In the genomic region with DNA sequence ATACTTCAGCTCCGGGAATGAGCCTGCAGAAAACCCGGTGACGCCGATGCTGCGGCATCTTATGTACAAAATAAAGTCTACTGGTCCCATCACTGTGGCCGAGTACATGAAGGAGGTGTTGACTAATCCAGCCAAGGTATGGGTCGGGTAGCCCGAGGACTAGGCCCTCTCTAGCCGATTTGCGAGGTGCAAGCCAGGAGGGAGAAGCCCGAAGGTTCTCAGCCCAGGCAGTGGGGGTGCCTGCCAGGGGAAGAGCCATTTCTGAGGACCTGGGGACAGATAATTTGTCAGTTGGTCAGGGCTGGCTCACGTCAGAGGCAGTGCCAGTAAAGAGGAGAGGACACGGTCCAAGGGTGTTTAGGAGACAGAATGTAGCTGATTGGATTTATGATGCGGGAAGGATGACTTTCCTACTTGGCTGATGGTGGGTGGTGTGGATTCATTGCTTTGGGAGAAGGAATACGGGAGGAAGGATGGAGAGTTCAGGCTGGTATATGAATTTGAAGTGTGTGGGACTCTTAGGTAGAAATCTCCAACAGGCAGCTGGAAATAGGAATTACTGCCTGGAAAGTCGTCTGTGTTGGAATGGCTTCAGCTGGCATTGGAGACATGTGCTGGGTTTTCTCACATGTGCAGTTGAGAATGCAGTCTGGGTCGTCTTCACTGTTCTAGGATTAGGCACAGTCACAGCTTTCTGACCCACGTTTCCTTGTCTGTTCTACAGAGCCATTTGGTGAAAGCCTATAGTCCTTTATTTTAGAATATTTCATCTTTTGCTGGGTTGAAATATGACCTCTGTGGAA, we compare ENCODE assay signal across 8 cellular contexts. TPM values are rescaled to one million over a fixed set of nuclear protein-coding genes. Genes with fewer than 3 reads are reported as not detected.
DNase-seq lines count a peak whose midpoint lies in the region; ATAC-seq and TF ChIP-seq lines count a peak whose summit lies in the region.

No MANE protein-coding gene starts in this region.

- H3K9me3 Mint-ChIP-seq in CD4-positive, CD25-positive, alpha-beta regulatory T cell = no peaks in the 10 kb centered on the region
- no peaks in the 10 kb centered on the region for H3K9me3 Mint-ChIP-seq in T-helper 2 cell treated with Interferon-gamma antibody and Interleukin-4, amounts not matched to agents 5 μg/mL and 100 μg/mL, for 36 hours

- H3K27ac ChIP-seq in CD4-positive, CD25-positive, alpha-beta regulatory T cell (ENCODE audit: insufficient read depth, low read length, poor library complexity, severe bottlenecking) = peak overlapping the region; percentile 92
- H3K27ac ChIP-seq in SK-N-MC = no peak overlapping the region
- peak overlapping the region; percentile 95 for H3K27ac ChIP-seq in neutrophil

- H3K9me3 ChIP-seq in CD4-positive, CD25-positive, alpha-beta regulatory T cell (ENCODE audit: control insufficient read depth in 2 of 2, low read length in 2 of 2) = no peaks in the 10 kb centered on the region
- H3K9me3 ChIP-seq in SK-N-MC (ENCODE audit: low read depth, low read length) (no peaks in the 10 kb centered on the region), neutrophil (no peaks in the 10 kb centered on the region)

- no peak for TF ChIP-seq CTCF in neutrophil (IDR thresholded peaks at IDR 0.05)

- no peaks in the 10 kb centered on the region for H3K27me3 Mint-ChIP-seq in CD4-positive, CD25-positive, alpha-beta regulatory T cell
- no peaks in the 10 kb centered on the region for H3K27me3 Mint-ChIP-seq in T-helper 2 cell treated with Interferon-gamma antibody and Interleukin-4, amounts not matched to agents 5 μg/mL and 100 μg/mL, for 36 hours (ENCODE audit: low read depth)

- H3K4me3 ChIP-seq in CD4-positive, CD25-positive, alpha-beta regulatory T cell (ENCODE audit: low read depth, low read length) = peak overlapping the region; percentile 98
- H3K4me3 ChIP-seq in H7 (ENCODE audit: insufficient read depth, low read depth, low read length) (peak overlapping the region; percentile 88), SK-N-MC (peak overlapping the region; percentile 99), neutrophil (ENCODE audit: low read depth in 1 of 2, low read length in 1 of 2) (peak overlapping the region; percentile 90 to 97)

- DNase-seq in CD4-positive, CD25-positive, alpha-beta regulatory T cell = no peak
- DNase-seq in H7 (peak; percentile 33), SK-N-MC (ENCODE audit: low read depth, low spot score) (no peak), fibroblast of gingiva (ENCODE audit: low read depth) (peak; percentile 1), NCI-H345 (lab: John Stamatoyannopoulos, UW) (no peak), NCI-H524 treated with DMSO at 0.1 percent for 48 hours (lab: John Stamatoyannopoulos, UW) (no peak)
- DNase-seq in T-helper 2 cell treated with Interferon-gamma antibody and Interleukin-4, amounts not matched to agents 5 μg/mL and 100 μg/mL, for 36 hours (ENCODE audit: low spot score) = no peak

- H3K36me3 Mint-ChIP-seq in CD4-positive, CD25-positive, alpha-beta regulatory T cell = peaks cover 25% of the 10 kb centered on the region
- peaks cover 31% of the 10 kb centered on the region for H3K36me3 Mint-ChIP-seq in T-helper 2 cell treated with Interferon-gamma antibody and Interleukin-4, amounts not matched to agents 5 μg/mL and 100 μg/mL, for 36 hours (ENCODE audit: low read depth)

- no peaks in the 10 kb centered on the region for H3K27me3 ChIP-seq in CD4-positive, CD25-positive, alpha-beta regulatory T cell (ENCODE audit: control insufficient read depth, insufficient read depth, low read length)
- H3K27me3 ChIP-seq in H7 (ENCODE audit: control insufficient read depth, insufficient read depth, low read length) (no peaks in the 10 kb centered on the region), neutrophil (no peaks in the 10 kb centered on the region)

- no peak overlapping the region for H3K4me3 Mint-ChIP-seq in CD4-positive, CD25-positive, alpha-beta regulatory T cell
- H3K4me3 Mint-ChIP-seq in T-helper 2 cell treated with Interferon-gamma antibody and Interleukin-4, amounts not matched to agents 5 μg/mL and 100 μg/mL, for 36 hours = no peak overlapping the region

- H3K27ac Mint-ChIP-seq in CD4-positive, CD25-positive, alpha-beta regulatory T cell = no peak overlapping the region
- H3K27ac Mint-ChIP-seq in T-helper 2 cell treated with Interferon-gamma antibody and Interleukin-4, amounts not matched to agents 5 μg/mL and 100 μg/mL, for 36 hours = no peak overlapping the region

- peak overlapping the region; percentile 97 for H3K9ac ChIP-seq in SK-N-MC (ENCODE audit: insufficient read length)

- peaks cover 20% of the 10 kb centered on the region for H3K36me3 ChIP-seq in CD4-positive, CD25-positive, alpha-beta regulatory T cell (ENCODE audit: control insufficient read depth, insufficient read depth, low read length)
- H3K36me3 ChIP-seq in H7 (replicated peaks; ENCODE audit: control insufficient read depth, insufficient read depth, low read length) = peaks cover 12% of the 10 kb centered on the region
- H3K36me3 ChIP-seq in SK-N-MC (ENCODE audit: insufficient read depth, low read length) = peaks cover 42% of the 10 kb centered on the region
- peaks cover 23% of the 10 kb centered on the region for H3K36me3 ChIP-seq in neutrophil

- H3K4me1 Mint-ChIP-seq in CD4-positive, CD25-positive, alpha-beta regulatory T cell = peaks cover 9 to 35% (median 24%) of the 10 kb centered on the region in 4 donors
- H3K4me1 Mint-ChIP-seq in T-helper 2 cell treated with Interferon-gamma antibody and Interleukin-4, amounts not matched to agents 5 μg/mL and 100 μg/mL, for 36 hours (ENCODE audit: low read depth) = peaks cover 13% of the 10 kb centered on the region

- peaks cover 38% of the 10 kb centered on the region for H3K4me1 ChIP-seq in CD4-positive, CD25-positive, alpha-beta regulatory T cell (ENCODE audit: control insufficient read depth, insufficient read depth, low read length, poor library complexity, severe bottlenecking)
- H3K4me1 ChIP-seq in neutrophil (ENCODE audit: control insufficient read depth in 1 of 2, insufficient read depth in 1 of 2, low read depth in 1 of 2, low read length in 1 of 2) = peaks cover 34 to 36% of the 10 kb centered on the region in 2 experiments

- no peak for ATAC-seq in CD4-positive, CD25-positive, alpha-beta regulatory T cell (ENCODE audit: low read depth in 2 of 2)

RNA-seq across cellular contexts. Expression of a gene that starts 0.9 kb away (rescaled TPM):
- total RNA-seq in CD4-positive, CD25-positive, alpha-beta regulatory T cell = 26.5 TPM
- polyA plus RNA-seq in CD4-positive, CD25-positive, alpha-beta regulatory T cell = 1 to 10 TPM; 5.4 to 9.3 (median 6.8) TPM
- total RNA-seq in H7 (2014; rRNA removed; shearing (Covaris generic)) = 28.8 and 44.1 TPM in 2 replicates

RNA-seq across cellular contexts. Expression of a gene that starts 0.9 kb away (rescaled TPM):
- total RNA-seq in CD4-positive, CD25-positive, alpha-beta regulatory T cell = 64.2 TPM
- polyA plus RNA-seq in CD4-positive, CD25-positive, alpha-beta regulatory T cell = 10 to 100 TPM; 25.1 to 39.1 (median 31.8) TPM
- total RNA-seq in H7 (2014; rRNA removed; shearing (Covaris generic)) = 74.2 and 111 TPM in 2 replicates

RNA-seq across cellular contexts. Expression of a gene that starts 36.0 kb away (rescaled TPM):
- 33.1 TPM for total RNA-seq in CD4-positive, CD25-positive, alpha-beta regulatory T cell
- 10 to 100 TPM; 24.8 to 37.7 (median 29.8) TPM for polyA plus RNA-seq in CD4-positive, CD25-positive, alpha-beta regulatory T cell
- total RNA-seq in H7 (2014; rRNA removed; shearing (Covaris generic)) = 45.9 and 56.7 TPM in 2 replicates

RNA-seq across cellular contexts. Expression of a gene that starts 43.9 kb away (rescaled TPM):
- total RNA-seq in CD4-positive, CD25-positive, alpha-beta regulatory T cell = not detected
- not detected for polyA plus RNA-seq in CD4-positive, CD25-positive, alpha-beta regulatory T cell
- not detected in 2 replicates for total RNA-seq in H7 (2014; rRNA removed; shearing (Covaris generic))

Comparison
In these comparisons a context has a peak if more than half of its experiments do, and no peak if none do; other contexts are left out.
1. DNase-seq: peak in H7 (single experiment) and fibroblast of gingiva (single experiment); none in CD4-positive, CD25-positive, alpha-beta regulatory T cell (0 of 3), SK-N-MC (single experiment), NCI-H345 (single experiment), NCI-H524 treated with DMSO at 0.1 percent for 48 hours (single experiment) and T-helper 2 cell treated with Interferon-gamma antibody and Interleukin-4, amounts not matched to agents 5 μg/mL and 100 μg/mL, for 36 hours (single experiment).
2. Peak in every context shown above with its lines, with median percentiles within 50 percentile points of each other: H3K4me3 ChIP-seq.